ENCODE assay signal across 21 cellular contexts in the genomic region with DNA sequence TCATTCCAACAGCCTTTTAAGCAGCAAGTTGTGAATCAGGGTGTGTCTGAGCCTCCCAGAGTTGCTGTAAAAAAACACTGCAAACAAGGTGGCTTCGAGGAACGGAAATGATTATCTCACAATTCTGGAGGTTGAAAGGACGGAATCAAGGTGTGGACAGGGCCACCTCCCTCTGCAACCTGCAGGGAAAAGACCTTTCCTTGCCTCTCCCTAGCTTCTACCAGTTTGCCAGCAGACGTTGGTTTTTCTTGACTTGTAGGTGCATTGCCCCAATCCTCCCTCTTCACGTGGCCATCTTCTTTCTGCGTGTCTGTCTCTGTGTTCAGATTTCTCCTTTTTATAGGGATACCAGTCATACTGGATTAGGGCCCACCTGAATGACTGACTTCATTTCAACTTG.
"Had no signal": no experiment of that assay in that cellular context is flagged by ENCODE, and none has a peak within 500 bp of the region (broad histone marks: within the 10 kb centered on the region; RNA-seq: fewer than 3 reads in every experiment).

No MANE protein-coding gene starts in this region.

- DNase-seq: activated CD4-positive, alpha-beta memory T cell treated with anti-CD3 and anti-CD28 coated beads for 36 hours; activated CD4-positive, alpha-beta T cell treated with anti-CD3 and anti-CD28 coated beads, Interleukin-2, amount 10 ng/mL, durations not matched to agents 7 days and 5 days; activated CD4-positive, CD25-positive, alpha-beta regulatory T cell; activated CD8-positive, alpha-beta memory T cell treated with anti-CD3 and anti-CD28 coated beads for 24 hours; activated effector memory CD4-positive, alpha-beta T cell treated with anti-CD3 and anti-CD28 coated beads, Interleukin-2, amount 50 U/mL, for 16 hours; activated naive CD4-positive, alpha-beta T cell treated with Interleukin-2 at 50 U/mL for 16 hours; activated naive CD8-positive, alpha-beta T cell treated with anti-CD3 and anti-CD28 coated beads, Interleukin-2, amount 50 U/mL, for 24 hours; activated T-cell treated with anti-CD3 and anti-CD28 coated beads, Interleukin-2, amount 50 U/mL, for 4 hours; amniotic stem cell; NCI-H1105 treated with DMSO at 0.1 percent for 48 hours; NCI-H1436 treated with DMSO at 0.1 percent for 48 hours; NCI-H187; NCI-H2081; Peyer's patch; Right ventricle myocardium superior; T-helper 17 cell; T1000 had no signal

- H3K27me3 Mint-ChIP-seq: brain had no signal

- H3K4me1 Mint-ChIP-seq: activated CD4-positive, alpha-beta T cell treated with anti-CD3 and anti-CD28 coated beads, Interleukin-2, amount 10 ng/mL, durations not matched to agents 7 days and 5 days; T-helper 17 cell had no signal

- H3K4me3 ChIP-seq: Peyer's patch, SJSA1 had no signal

- H3K27ac Mint-ChIP-seq: activated CD4-positive, alpha-beta memory T cell treated with anti-CD3 and anti-CD28 coated beads for 36 hours; activated CD4-positive, alpha-beta T cell treated with anti-CD3 and anti-CD28 coated beads, Interleukin-2, amount 10 ng/mL, durations not matched to agents 7 days and 5 days; activated naive CD4-positive, alpha-beta T cell treated with anti-CD3 and anti-CD28 coated beads, Interleukin-2, amount 50 U/mL, for 72 hours; activated naive CD8-positive, alpha-beta T cell treated with anti-CD3 and anti-CD28 coated beads, Interleukin-2, amount 50 U/mL, for 24 hours; T-helper 17 cell had no signal

- H3K4me3 Mint-ChIP-seq: activated CD4-positive, alpha-beta memory T cell treated with anti-CD3 and anti-CD28 coated beads for 36 hours; activated CD4-positive, alpha-beta T cell treated with anti-CD3 and anti-CD28 coated beads, Interleukin-2, amount 10 ng/mL, durations not matched to agents 7 days and 5 days; activated naive CD8-positive, alpha-beta T cell treated with anti-CD3 and anti-CD28 coated beads, Interleukin-2, amount 50 U/mL, for 24 hours; activated T-cell treated with anti-CD3 and anti-CD28 coated beads, Interleukin-2, amount 50 U/mL, for 4 hours; brain; T-helper 17 cell had no signal

- H3K27me3 ChIP-seq: Peyer's patch, SJSA1 had no signal

- H3K36me3 Mint-ChIP-seq: activated CD4-positive, alpha-beta memory T cell treated with anti-CD3 and anti-CD28 coated beads for 36 hours; activated naive CD4-positive, alpha-beta T cell treated with anti-CD3 and anti-CD28 coated beads, Interleukin-2, amount 50 U/mL, for 72 hours; brain had no signal

- ATAC-seq: activated naive CD4-positive, alpha-beta T cell treated with anti-CD3 and anti-CD28 coated beads, Interleukin-2, amount 50 U/mL, for 72 hours; activated T-cell treated with anti-CD3 and anti-CD28 coated beads, Interleukin-2, amount 50 U/mL, for 4 hours; T-helper 17 cell had no signal

- H3K9me3 ChIP-seq: Peyer's patch, SJSA1 had no signal

- H3K9me3 Mint-ChIP-seq: activated CD4-positive, alpha-beta memory T cell treated with anti-CD3 and anti-CD28 coated beads for 36 hours; activated CD4-positive, alpha-beta T cell treated with anti-CD3 and anti-CD28 coated beads, Interleukin-2, amount 10 ng/mL, durations not matched to agents 7 days and 5 days; activated naive CD4-positive, alpha-beta T cell treated with anti-CD3 and anti-CD28 coated beads, Interleukin-2, amount 50 U/mL, for 72 hours; activated naive CD8-positive, alpha-beta T cell treated with anti-CD3 and anti-CD28 coated beads, Interleukin-2, amount 50 U/mL, for 24 hours; activated T-cell treated with anti-CD3 and anti-CD28 coated beads, Interleukin-2, amount 50 U/mL, for 4 hours had no signal

- H3K36me3 ChIP-seq: Peyer's patch, SJSA1 had no signal

- H3K27ac ChIP-seq: RWPE1, SJSA1 had no signal
